23 cellular contexts compared by ENCODE assay signal in the genomic region with DNA sequence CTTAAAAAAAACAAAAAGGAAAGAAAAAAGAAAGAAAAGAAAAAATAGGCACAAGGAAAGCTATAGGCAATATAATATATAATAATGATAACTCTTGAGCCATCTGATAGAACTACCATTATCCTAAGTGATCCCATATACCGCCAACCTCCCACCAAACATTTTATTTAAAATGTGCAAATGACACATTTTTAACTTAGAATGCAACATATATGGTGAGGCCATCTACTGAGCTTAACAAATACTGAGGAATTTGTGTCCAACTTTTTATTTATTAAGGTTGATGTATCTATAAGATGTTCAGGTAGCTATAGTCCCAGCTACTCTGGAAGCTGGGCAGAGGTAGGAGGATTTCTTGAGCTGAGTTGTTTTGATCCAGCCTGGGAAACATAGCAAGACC. TPM values are rescaled to one million over a fixed set of nuclear protein-coding genes. Genes with fewer than 3 reads are reported as not detected.
DNase-seq lines count a peak whose midpoint lies in the region; ATAC-seq, FAIRE-seq and TF ChIP-seq lines count a peak whose summit lies in the region.
"Had no signal": no experiment of that assay in that cellular context is flagged by ENCODE, and none has a peak within 500 bp of the region (broad histone marks: within the 10 kb centered on the region; RNA-seq: fewer than 3 reads in every experiment).

No MANE protein-coding gene starts in this region.

- H3K36me3 Mint-ChIP-seq in endodermal cell (ENCODE audit: low read depth): no peaks in the 10 kb centered on the region
- H3K36me3 Mint-ChIP-seq: CD4-positive, alpha-beta memory T cell; CD4-positive, CD25-positive, alpha-beta regulatory T cell had no signal

- POLR2A ChIA-PET in HepG2 (lab: Yijun Ruan, JAX): interaction anchor here (1.2 kb wide), 1 partner anchor 14 kb away, joined by 6 read pairs; a partner anchor contains a TSS

- no peak overlapping the region for H3K4me3 Mint-ChIP-seq in endodermal cell
- H3K4me3 Mint-ChIP-seq: B cell; CD4-positive, alpha-beta memory T cell; CD4-positive, CD25-positive, alpha-beta regulatory T cell; CD8-positive, alpha-beta memory T cell had no signal

- no peaks in the 10 kb centered on the region for H3K4me1 Mint-ChIP-seq in endodermal cell
- H3K4me1 Mint-ChIP-seq: B cell; CD4-positive, alpha-beta memory T cell; CD4-positive, CD25-positive, alpha-beta regulatory T cell; CD8-positive, alpha-beta memory T cell had no signal

- H3K9ac ChIP-seq in HepG2 (ENCODE audit: insufficient read depth, low read depth, low read length): no peak overlapping the region
- no peak overlapping the region for H3K9ac ChIP-seq in endodermal cell (ENCODE audit: extremely low read depth, low read length, poor library complexity, severe bottlenecking)
- H3K9ac ChIP-seq: BLaER1 treated with 17β-estradiol and CSF1 and Interleukin-3, amounts not matched to agents 10 nM and 100 nM had no signal

- no peaks in the 10 kb centered on the region for H3K27me3 Mint-ChIP-seq in endodermal cell (ENCODE audit: insufficient read depth)
- H3K27me3 Mint-ChIP-seq: B cell; CD8-positive, alpha-beta memory T cell had no signal

- 93% methylated on average over 1 of the region's 1 CpG for WGBS in HepG2 (ENCODE audit: low lambda C conversion rate)
- WGBS in right lobe of liver (ENCODE audit: insufficient coverage, low coverage, low lambda C conversion rate, missing lambda C conversion rate): 100% methylated on average over 1 of the region's 1 CpG
- WGBS in endodermal cell (ENCODE audit: insufficient coverage in 1 of 2, insufficient read length in 1 of 2), 2 experiments: 88% methylated on average over 1 of the region's 1 CpG; no CpG with 5 or more reads in 1 of the 2 experiments

- H3K36me3 ChIP-seq in HepG2 (replicated peaks in 1 of 2; ENCODE audit: control insufficient read depth in 1 of 2, insufficient read depth in 2 of 2, low read length in 2 of 2): no peaks in the 10 kb centered on the region
- H3K36me3 ChIP-seq in right lobe of liver: no peaks in the 10 kb centered on the region
- H3K36me3 ChIP-seq in endodermal cell (ENCODE audit: control insufficient read depth, insufficient read depth, low read length): no peaks in the 10 kb centered on the region
- H3K36me3 ChIP-seq: BLaER1 treated with 17β-estradiol and CSF1 and Interleukin-3, amounts not matched to agents 10 nM and 100 nM had no signal

- DNase-seq in HepG2 (ENCODE audit: low spot score) (no peak), right lobe of liver (no peak), endodermal cell (peak; percentile 13), CD1c-positive myeloid dendritic cell (ENCODE audit: extremely low spot score) (no peak)
- DNase-seq: AML-193; CD4-positive, alpha-beta memory T cell; CD4-positive, CD25-positive, alpha-beta regulatory T cell; CD8-positive, alpha-beta memory T cell; COR-L47; DMS 273 treated with DMSO at 0.1 percent for 48 hours; DMS153; DMS53; DMS79; DND-41; EL; GDM1 had no signal

- ATAC-seq in HepG2 (no peak), right lobe of liver (no peak)
- ATAC-seq: A549 had no signal

- intact Hi-C loops in HepG2 (cut with micrococcal nuclease; ENCODE audit: unreplicated experiment): no loop called here
- intact Hi-C loops in right lobe of liver (cut with DNase I): no loop called here

- H3K9me3 ChIP-seq in HepG2 (ENCODE audit: low read length): no peaks in the 10 kb centered on the region
- H3K9me3 ChIP-seq in right lobe of liver: no peaks in the 10 kb centered on the region
- no peaks in the 10 kb centered on the region for H3K9me3 ChIP-seq in endodermal cell (ENCODE audit: control insufficient read depth, low read length)
- H3K9me3 ChIP-seq: A549; BLaER1 treated with 17β-estradiol and CSF1 and Interleukin-3, amounts not matched to agents 10 nM and 100 nM had no signal

- no peak for TF ChIP-seq POLR2A in HepG2 (IDR thresholded peaks at IDR 0.05; ENCODE audit: insufficient read depth in 1 of 2, low read depth in 2 of 2, low read length in 2 of 2)
- no peak for TF ChIP-seq POLR2A in right lobe of liver (IDR thresholded peaks at IDR 0.05)

- no peak for FAIRE-seq in HepG2 (lab: Jason Lieb, UNC)
- FAIRE-seq: A549, GM12892, GM18507 had no signal

- no peak overlapping the region for H2AFZ ChIP-seq in HepG2 (ENCODE audit: low read length)

- no peak for TF ChIP-seq RAD21 in HepG2 (CRISPR knock-in tag; IDR thresholded peaks at IDR 0.05)

- TF ChIP-seq EP300 in HepG2 (IDR thresholded peaks at IDR 0.05; ENCODE audit: low read depth in 2 of 2, low read length in 2 of 2): no peak
- no peak for TF ChIP-seq EP300 in HepG2 (CRISPR knock-in tag; IDR thresholded peaks at IDR 0.05; ENCODE audit: borderline replicate concordance)

- H3K4me2 ChIP-seq in HepG2 (ENCODE audit: low read depth, low read length): no peak overlapping the region
- H3K4me2 ChIP-seq: A549; BLaER1 treated with 17β-estradiol and CSF1 and Interleukin-3, amounts not matched to agents 10 nM and 100 nM had no signal

- TF ChIP-seq CTCF in HepG2 (CRISPR knock-in tag; IDR thresholded peaks at IDR 0.05) (no peak), right lobe of liver (IDR thresholded peaks at IDR 0.05) (no peak), endodermal cell (conservative IDR thresholded peaks at IDR 0.05) (no peak)

- no peaks in the 10 kb centered on the region for H3K9me3 Mint-ChIP-seq in endodermal cell
- H3K9me3 Mint-ChIP-seq: CD4-positive, CD25-positive, alpha-beta regulatory T cell; CD8-positive, alpha-beta memory T cell had no signal

- CTCF ChIA-PET in HepG2 (lab: Yijun Ruan, JAX; ENCODE audit: low intra/inter-chr PET ratio, low total read pairs): no interaction called here

- BruUV-seq in HepG2 (replicated peaks; lab: Mats Ljungman, UMichigan): no TSS peak

- H3K4me3 ChIP-seq in HepG2 (replicated peaks in 1 of 3; ENCODE audit: insufficient read depth in 1 of 3, low read depth in 2 of 3, low read length in 3 of 3) (no peak overlapping the region), right lobe of liver (no peak overlapping the region), endodermal cell (ENCODE audit: low read length) (no peak overlapping the region)
- H3K4me3 ChIP-seq: A549; BLaER1 treated with 17β-estradiol and CSF1 and Interleukin-3, amounts not matched to agents 10 nM and 100 nM had no signal

- H3K4me1 ChIP-seq in HepG2 (ENCODE audit: insufficient read depth, low read length): peaks cover 35% of the 10 kb centered on the region
- H3K4me1 ChIP-seq in right lobe of liver: no peaks in the 10 kb centered on the region
- H3K4me1 ChIP-seq in endodermal cell (ENCODE audit: control insufficient read depth, insufficient read depth, low read length): no peaks in the 10 kb centered on the region
- H3K4me1 ChIP-seq: A549; BLaER1 treated with 17β-estradiol and CSF1 and Interleukin-3, amounts not matched to agents 10 nM and 100 nM had no signal

- no peak overlapping the region for H3K27ac Mint-ChIP-seq in endodermal cell
- H3K27ac Mint-ChIP-seq: B cell; CD4-positive, alpha-beta memory T cell; CD4-positive, CD25-positive, alpha-beta regulatory T cell had no signal

- H3K27me3 ChIP-seq in HepG2 (ENCODE audit: control insufficient read depth in 1 of 2, insufficient read depth in 2 of 2, low read length in 2 of 2) (no peaks in the 10 kb centered on the region), right lobe of liver (no peaks in the 10 kb centered on the region), endodermal cell (ENCODE audit: control insufficient read depth, insufficient read depth, low read length, poor library complexity, severe bottlenecking) (no peaks in the 10 kb centered on the region)
- H3K27me3 ChIP-seq: BLaER1 treated with 17β-estradiol and CSF1 and Interleukin-3, amounts not matched to agents 10 nM and 100 nM had no signal

- H4K20me1 ChIP-seq in HepG2 (ENCODE audit: insufficient read depth, low read length): no peaks in the 10 kb centered on the region
- H4K20me1 ChIP-seq: BLaER1 treated with 17β-estradiol and CSF1 and Interleukin-3, amounts not matched to agents 10 nM and 100 nM had no signal

- no peaks in the 10 kb centered on the region for H3K79me2 ChIP-seq in HepG2 (ENCODE audit: insufficient read depth, low read length)

- H3K27ac ChIP-seq in HepG2 (ENCODE audit: extremely low read length, insufficient read depth, low read length): peak overlapping the region; percentile 23
- no peak overlapping the region for H3K27ac ChIP-seq in right lobe of liver
- H3K27ac ChIP-seq in endodermal cell (ENCODE audit: low read depth, low read length): no peak overlapping the region
- H3K27ac ChIP-seq: 22Rv1; A549; BLaER1 treated with 17β-estradiol and CSF1 and Interleukin-3, amounts not matched to agents 10 nM and 100 nM; C4-2B had no signal

- in situ Hi-C loops in HepG2 (cut with HindIII; ENCODE audit: extremely low pct_ligation_motif_present, low pct_unique_long_range_greater_than_20kb): no loop called here

RNA-seq across cellular contexts. Expression of a gene that starts 14.4 kb away (rescaled TPM):
- total RNA-seq in HepG2 (2016; rRNA removed; fragmentation: Illumina TruSeq; extraction: Trizol) (45.8 and 68.8 TPM in 2 replicates), right lobe of liver (10 to 100 TPM in 5 of 6 experiments, 1 to 10 TPM in 1; 8.7 to 19.3 (median 13.0) TPM), endodermal cell (10 to 100 TPM; 25.3 to 28.1 TPM)
- 5.2 and 7.9 TPM in 2 replicates for total RNA-seq in HepG2 (2016; cell fraction: cytosol; rRNA removed; fragmentation: Illumina TruSeq; extraction: Trizol; ENCODE audit: low read depth)
- 49.0 and 68.2 TPM in 2 replicates for total RNA-seq in HepG2 (2016; cell fraction: insoluble cytoplasmic fraction; rRNA removed; fragmentation: Illumina TruSeq; extraction: Trizol)
- total RNA-seq in HepG2 (2016; cell fraction: membrane; rRNA removed; fragmentation: Illumina TruSeq; extraction: Trizol): 9.3 and 10.9 TPM in 2 replicates
- total RNA-seq in HepG2 (2016; cell fraction: nucleus; rRNA removed; fragmentation: Illumina TruSeq; extraction: Trizol): 23.2 and 23.8 TPM in 2 replicates
- 15.9 and 17.5 TPM in 2 replicates for polyA plus RNA-seq in HepG2 (2011; rRNA removed)
- polyA plus RNA-seq in HepG2 (2011; cell fraction: cytosol; rRNA removed): 5.6 and 9.8 TPM in 2 replicates
- 7.9 and 10.8 TPM in 2 replicates for polyA plus RNA-seq in HepG2 (2011; cell fraction: nucleus; rRNA removed)
- 19.1 and 29.9 TPM in 2 replicates for polyA plus RNA-seq in HepG2 (2012)
- 0.89 and 1.1 TPM in 2 replicates for polyA plus RNA-seq in HepG2 (2016; cell fraction: cytosol; fragmentation: Illumina TruSeq; extraction: Trizol; ENCODE audit: low read depth)
- polyA plus RNA-seq in HepG2 (2016; cell fraction: insoluble cytoplasmic fraction; fragmentation: Illumina TruSeq; extraction: Trizol; ENCODE audit: low read depth): 30.1 and 36.8 TPM in 2 replicates
- 2.9 and 3.3 TPM in 2 replicates for polyA plus RNA-seq in HepG2 (2016; cell fraction: membrane; fragmentation: Illumina TruSeq; extraction: Trizol; ENCODE audit: low read depth)
- polyA plus RNA-seq in HepG2 (2016; cell fraction: nucleus; fragmentation: Illumina TruSeq; extraction: Trizol; ENCODE audit: insufficient read depth, low read depth): 22.3 and 23.3 TPM in 2 replicates
- polyA minus RNA-seq in HepG2 (2011; rRNA and poly(A)+ RNA removed; ENCODE audit: low replicate concordance): 18.9 and 33.5 TPM in 2 replicates
- polyA minus RNA-seq in HepG2 (2011; cell fraction: cytosol; rRNA and poly(A)+ RNA removed): 26.9 and 27.8 TPM in 2 replicates
- 31.4 and 41.6 TPM in 2 replicates for polyA minus RNA-seq in HepG2 (2011; cell fraction: nucleus; rRNA and poly(A)+ RNA removed)
- polyA plus RNA-seq in endodermal cell (2013, experiment 1 of 2): 25.0 TPM
- 28.0 TPM for polyA plus RNA-seq in endodermal cell (2013, experiment 2 of 2)

RNA-seq across cellular contexts. Expression of a gene that starts 59.5 kb away (rescaled TPM):
- total RNA-seq in HepG2 (2016; rRNA removed; fragmentation: Illumina TruSeq; extraction: Trizol) (26.2 and 32.3 TPM in 2 replicates), right lobe of liver (1 to 10 TPM; 4.9 to 5.6 (median 5.4) TPM), endodermal cell (10 to 100 TPM in 1 of 2 donors, 1 to 10 TPM in 1; 9.4 to 13.0 TPM)
- total RNA-seq in HepG2 (2016; cell fraction: cytosol; rRNA removed; fragmentation: Illumina TruSeq; extraction: Trizol; ENCODE audit: low read depth): 24.3 and 34.3 TPM in 2 replicates
- 26.8 and 33.7 TPM in 2 replicates for total RNA-seq in HepG2 (2016; cell fraction: insoluble cytoplasmic fraction; rRNA removed; fragmentation: Illumina TruSeq; extraction: Trizol)
- 16.7 and 17.3 TPM in 2 replicates for total RNA-seq in HepG2 (2016; cell fraction: membrane; rRNA removed; fragmentation: Illumina TruSeq; extraction: Trizol)
- total RNA-seq in HepG2 (2016; cell fraction: nucleus; rRNA removed; fragmentation: Illumina TruSeq; extraction: Trizol): 18.8 and 22.5 TPM in 2 replicates
- polyA plus RNA-seq in HepG2 (2011; rRNA removed): 7.3 and 8.0 TPM in 2 replicates
- 5.0 and 7.2 TPM in 2 replicates for polyA plus RNA-seq in HepG2 (2011; cell fraction: cytosol; rRNA removed)
- 3.7 and 4.9 TPM in 2 replicates for polyA plus RNA-seq in HepG2 (2011; cell fraction: nucleus; rRNA removed)
- polyA plus RNA-seq in HepG2 (2012): 11.2 and 12.0 TPM in 2 replicates
- 2.3 and 2.4 TPM in 2 replicates for polyA plus RNA-seq in HepG2 (2016; cell fraction: cytosol; fragmentation: Illumina TruSeq; extraction: Trizol; ENCODE audit: low read depth)
- 39.7 and 39.9 TPM in 2 replicates for polyA plus RNA-seq in HepG2 (2016; cell fraction: insoluble cytoplasmic fraction; fragmentation: Illumina TruSeq; extraction: Trizol; ENCODE audit: low read depth)
- polyA plus RNA-seq in HepG2 (2016; cell fraction: membrane; fragmentation: Illumina TruSeq; extraction: Trizol; ENCODE audit: low read depth): 7.4 and 8.2 TPM in 2 replicates
- 26.4 and 26.9 TPM in 2 replicates for polyA plus RNA-seq in HepG2 (2016; cell fraction: nucleus; fragmentation: Illumina TruSeq; extraction: Trizol; ENCODE audit: insufficient read depth, low read depth)
- polyA minus RNA-seq in HepG2 (2011; rRNA and poly(A)+ RNA removed; ENCODE audit: low replicate concordance): 11.5 and 16.5 TPM in 2 replicates
- polyA minus RNA-seq in HepG2 (2011; cell fraction: cytosol; rRNA and poly(A)+ RNA removed): 6.4 and 7.6 TPM in 2 replicates
- 9.3 and 11.1 TPM in 2 replicates for polyA minus RNA-seq in HepG2 (2011; cell fraction: nucleus; rRNA and poly(A)+ RNA removed)
- polyA plus RNA-seq in endodermal cell (2013, experiment 1 of 2): 16.7 TPM
- polyA plus RNA-seq in endodermal cell (2013, experiment 2 of 2): 14.9 TPM
